32 cellular contexts compared by ENCODE assay signal in genomic region chr17:10200645-10201044, GRCh38.
"Had no signal": no experiment of that assay in that cellular context is flagged by ENCODE, and none has a peak within 500 bp of the region (broad histone marks: within the 10 kb centered on the region; RNA-seq: fewer than 3 reads in every experiment).

No MANE protein-coding gene starts in this region.

- H3K36me3 ChIP-seq: ascending aorta, esophagus muscularis mucosa, gastrocnemius medialis had no signal

- H3K36me3 Mint-ChIP-seq: activated naive CD8-positive, alpha-beta T cell treated with anti-CD3 and anti-CD28 coated beads, Interleukin-2, amount 10 ng/mL, durations not matched to agents 7 days and 5 days had no signal

- ATAC-seq: activated CD4-positive, alpha-beta T cell treated with anti-CD3 and anti-CD28 coated beads for 36 hours; activated CD8-positive, alpha-beta memory T cell treated with anti-CD3 and anti-CD28 coated beads, Interleukin-2, amount 10 ng/mL, durations not matched to agents 7 days and 5 days; activated CD8-positive, alpha-beta T cell treated with anti-CD3 and anti-CD28 coated beads, Interleukin-2, amount 10 ng/mL, durations not matched to agents 7 days and 5 days; activated naive CD4-positive, alpha-beta T cell treated with anti-CD3 and anti-CD28 coated beads, Interleukin-2, amount 50 U/mL, for 72 hours; activated T-cell treated with anti-CD3 and anti-CD28 coated beads, Interleukin-2, amount 50 U/mL, for 72 hours; effector memory CD8-positive, alpha-beta T cell; foreskin keratinocyte; gastrocnemius medialis; T-helper 17 cell had no signal

- H3K27ac ChIP-seq: ascending aorta, esophagus muscularis mucosa, foreskin keratinocyte, gastrocnemius medialis had no signal

- H3K27ac Mint-ChIP-seq: activated CD4-positive, alpha-beta memory T cell treated with anti-CD3 and anti-CD28 coated beads for 36 hours; activated CD4-positive, alpha-beta T cell treated with anti-CD3 and anti-CD28 coated beads for 36 hours; activated CD4-positive, alpha-beta T cell treated with anti-CD3 and anti-CD28 coated beads, Interleukin-2, amount 10 ng/mL, durations not matched to agents 24 days and 14 days; activated CD8-positive, alpha-beta memory T cell treated with anti-CD3 and anti-CD28 coated beads, Interleukin-2, amount 10 ng/mL, durations not matched to agents 7 days and 5 days; activated CD8-positive, alpha-beta T cell treated with anti-CD3 and anti-CD28 coated beads, Interleukin-2, amount 10 ng/mL, durations not matched to agents 7 days and 5 days; activated naive CD4-positive, alpha-beta T cell treated with anti-CD3 and anti-CD28 coated beads, Interleukin-2, amount 50 U/mL, for 72 hours; activated naive CD8-positive, alpha-beta T cell treated with anti-CD3 and anti-CD28 coated beads, Interleukin-2, amount 10 ng/mL, durations not matched to agents 7 days and 5 days; activated T-cell treated with anti-CD3 and anti-CD28 coated beads, Interleukin-2, amount 50 U/mL, for 24 hours; activated T-cell treated with anti-CD3 and anti-CD28 coated beads, Interleukin-2, amount 50 U/mL, for 72 hours; T-helper 17 cell; T-helper 2 cell treated with Interferon-gamma antibody and Interleukin-4, amounts not matched to agents 5 μg/mL and 100 μg/mL, for 36 hours had no signal

- FAIRE-seq: colon had no signal

- DNase-seq: activated CD4-positive, alpha-beta memory T cell treated with anti-CD3 and anti-CD28 coated beads for 36 hours; activated CD4-positive, alpha-beta T cell treated with anti-CD3 and anti-CD28 coated beads for 36 hours; activated CD4-positive, alpha-beta T cell treated with anti-CD3 and anti-CD28 coated beads, Interleukin-2, amount 10 ng/mL, durations not matched to agents 24 days and 14 days; activated CD4-positive, CD25-positive, alpha-beta regulatory T cell; activated CD4-positive, CD25-positive, alpha-beta regulatory T cell treated with anti-CD3 and anti-CD28 coated beads, Interleukin-2, amount 50 U/mL, for 72 hours; activated CD8-positive, alpha-beta memory T cell treated with anti-CD3 and anti-CD28 coated beads, Interleukin-2, amount 10 ng/mL, durations not matched to agents 7 days and 5 days; activated CD8-positive, alpha-beta memory T cell treated with anti-CD3 and anti-CD28 coated beads, Interleukin-2, amount 50 U/mL, for 48 hours; activated CD8-positive, alpha-beta T cell treated with anti-CD3 and anti-CD28 coated beads, Interleukin-2, amount 10 ng/mL, durations not matched to agents 7 days and 5 days; activated gamma-delta T cell; activated naive CD4-positive, alpha-beta T cell; activated naive CD4-positive, alpha-beta T cell treated with anti-CD3 and anti-CD28 coated beads, Interleukin-2, amount 10 ng/mL, durations not matched to agents 7 days and 5 days; activated naive CD8-positive, alpha-beta T cell treated with anti-CD3 and anti-CD28 coated beads, Interleukin-2, amount 10 ng/mL, durations not matched to agents 7 days and 5 days; activated T-cell treated with anti-CD3 and anti-CD28 coated beads for 4 hours; activated T-cell treated with anti-CD3 and anti-CD28 coated beads, Interleukin-2, amount 50 U/mL, for 24 hours; activated T-cell treated with anti-CD3 and anti-CD28 coated beads, Interleukin-2, amount 50 U/mL, for 72 hours; caudate nucleus; cortex of kidney; dermis blood vessel endothelial cell; effector CD4-positive, alpha-beta T cell; effector memory CD8-positive, alpha-beta T cell; erythroblast; gastrocnemius medialis; glutamatergic neuron; T-helper 1 cell; T-helper 17 cell; T1000 had no signal

- H3K4me3 ChIP-seq: ascending aorta, esophagus muscularis mucosa, gastrocnemius medialis had no signal

- H3K4me3 Mint-ChIP-seq: activated CD4-positive, alpha-beta memory T cell treated with anti-CD3 and anti-CD28 coated beads for 36 hours; activated CD8-positive, alpha-beta memory T cell treated with anti-CD3 and anti-CD28 coated beads, Interleukin-2, amount 10 ng/mL, durations not matched to agents 7 days and 5 days; activated CD8-positive, alpha-beta T cell treated with anti-CD3 and anti-CD28 coated beads, Interleukin-2, amount 10 ng/mL, durations not matched to agents 7 days and 5 days had no signal

- H3K4me1 ChIP-seq: ascending aorta, foreskin keratinocyte, gastrocnemius medialis had no signal
